In genomic region chr4:144633215-144633614, GRCh38 we compare ENCODE assay signal across 23 cellular contexts. TPM values are rescaled to one million over a fixed set of nuclear protein-coding genes. Genes with fewer than 3 reads are reported as not detected.
DNase-seq lines count a peak whose midpoint lies in the region; ATAC-seq, FAIRE-seq and TF ChIP-seq lines count a peak whose summit lies in the region.
"Had no signal": no experiment of that assay in that cellular context is flagged by ENCODE, and none has a peak within 500 bp of the region (broad histone marks: within the 10 kb centered on the region; RNA-seq: fewer than 3 reads in every experiment).

No MANE protein-coding gene starts in this region.

- no peak overlapping the region for H3K4me3 ChIP-seq in NB4 (ENCODE audit: low read depth, low read length)
- H3K4me3 ChIP-seq in K562 = no peak overlapping the region
- no peak overlapping the region for H3K4me3 ChIP-seq in GM23338

- WGBS in K562 (ENCODE audit: insufficient coverage, low coverage, missing lambda C conversion rate) = 0% methylated on average over 6 of the region's 6 CpGs

- H3K4me2 ChIP-seq in K562 (ENCODE audit: insufficient read depth, low read length) = no peak overlapping the region
- no peak overlapping the region for H3K4me2 ChIP-seq in GM23338

- CTCF ChIA-PET in K562 (lab: Yijun Ruan, JAX; ENCODE audit: low intra/inter-chr PET ratio) = no interaction called here

- H3K4me1 Mint-ChIP-seq in GM23338 = no peaks in the 10 kb centered on the region

- no peak for TF ChIP-seq RAD21 in K562 (CRISPR knock-in tag; conservative IDR thresholded peaks at IDR 0.05 in 1 of 2, IDR thresholded peaks at IDR 0.05 in 1 of 2)

- no peak overlapping the region for H3K4me3 Mint-ChIP-seq in GM23338
- H3K4me3 Mint-ChIP-seq: H9; HFFc6; T-helper 1 cell treated with Interleukin-12 subunit alpha and Interleukin-12 subunit beta and Interleukin-4 antibody, amounts not matched to agents 30 μg/mL and 1 μg/mL, for 36 hours had no signal

- H3K27me3 ChIP-seq in K562 (ENCODE audit: control insufficient read depth in 2 of 2, insufficient read depth in 2 of 2, low read length in 2 of 2) (no peaks in the 10 kb centered on the region; a peak in 1 of 5 replicates), GM23338 (ENCODE audit: insufficient read depth) (no peaks in the 10 kb centered on the region)
- H3K27me3 ChIP-seq: BE2C had no signal

- no peaks in the 10 kb centered on the region for H3K9me3 Mint-ChIP-seq in GM23338
- H3K9me3 Mint-ChIP-seq: H9; HFFc6; T-helper 1 cell treated with Interleukin-12 subunit alpha and Interleukin-12 subunit beta and Interleukin-4 antibody, amounts not matched to agents 30 μg/mL and 1 μg/mL, for 36 hours had no signal

- no peaks in the 10 kb centered on the region for H4K20me1 ChIP-seq in K562 (replicated peaks; ENCODE audit: control insufficient read depth, insufficient read depth, low read length)
- H4K20me1 ChIP-seq in GM23338 (replicated peaks; ENCODE audit: insufficient read depth) = no peaks in the 10 kb centered on the region

- H3K36me3 ChIP-seq in K562 (ENCODE audit: control insufficient read depth, insufficient read depth, low read length) (no peaks in the 10 kb centered on the region), GM23338 (ENCODE audit: insufficient read depth) (no peaks in the 10 kb centered on the region)
- H3K36me3 ChIP-seq: BE2C had no signal

- no TSS peak for BruUV-seq in K562 (replicated peaks; lab: Mats Ljungman, UMichigan)

- no peak for TF ChIP-seq CTCF in NB4 (IDR thresholded peaks at IDR 0.05; ENCODE audit: low read depth, low read length)
- TF ChIP-seq CTCF in K562 (IDR thresholded peaks at IDR 0.05 in 2 of 3, conservative IDR thresholded peaks at IDR 0.05 in 1 of 3; ENCODE audit: insufficient read depth in 2 of 3, low read depth in 1 of 3, low read length in 3 of 3) = no peak
- TF ChIP-seq CTCF in GM23338 (conservative IDR thresholded peaks at IDR 0.05; ENCODE audit: low read depth in 2 of 2) = no peak

- no peaks in the 10 kb centered on the region for H3K4me1 ChIP-seq in K562 (replicated peaks in 1 of 2; ENCODE audit: control insufficient read depth in 2 of 2, insufficient read depth in 2 of 2, low read length in 2 of 2)
- no peaks in the 10 kb centered on the region for H3K4me1 ChIP-seq in GM23338 (ENCODE audit: insufficient read depth)
- H3K4me1 ChIP-seq: BE2C had no signal

- no peaks in the 10 kb centered on the region for H3K9me3 ChIP-seq in K562 (replicated peaks; ENCODE audit: control insufficient read depth, insufficient read depth, low read depth, low read length)
- H3K9me3 ChIP-seq: BE2C had no signal

- intact Hi-C loops in K562 (cut with micrococcal nuclease) = no loop called here

- no peak overlapping the region for H3K27ac Mint-ChIP-seq in GM23338
- H3K27ac Mint-ChIP-seq: H9; HFFc6; T-helper 1 cell treated with Interleukin-12 subunit alpha and Interleukin-12 subunit beta and Interleukin-4 antibody, amounts not matched to agents 30 μg/mL and 1 μg/mL, for 36 hours had no signal

- no peaks in the 10 kb centered on the region for H3F3A ChIP-seq in GM23338 (replicated peaks; ENCODE audit: low read depth)

- DNase-seq in GM12891 (ENCODE audit: insufficient read length, low spot score) (no peak), NB4 (ENCODE audit: low read depth) (peak; percentile 6), K562 (ENCODE audit: extremely low read depth in 1 of 4, low spot score in 3 of 4) (no peak), NCI-H2107 treated with DMSO at 0.1 percent for 48 hours (lab: John Stamatoyannopoulos, UW; ENCODE audit: unreplicated experiment) (no peak), GM23338 (ENCODE audit: low spot score) (no peak), retina (no peak)
- DNase-seq: BE2C, EL, GF-D8, H9, HFFc6, KG1, NCI-H1417 treated with DMSO at 0.1 percent for 48 hours, NCI-H187, NCI-H2107, NCI-H2227 treated with DMSO at 0.1 percent for 48 hours, NCI-H510A treated with DMSO at 0.1 percent for 48 hours, NCI-H748 treated with DMSO at 0.1 percent for 48 hours, SHP77 had no signal

- H3K9ac ChIP-seq in K562 (ENCODE audit: insufficient read depth in 1 of 2, low read depth in 2 of 2, low read length in 2 of 2) = no peak overlapping the region

- H3K27ac ChIP-seq in K562 (ENCODE audit: extremely low read depth, low read depth, low read length) (no peak overlapping the region), GM23338 (ENCODE audit: low read depth) (no peak overlapping the region)

- no peaks in the 10 kb centered on the region for H3K36me3 Mint-ChIP-seq in GM23338 (ENCODE audit: low read depth)

- no peak overlapping the region for H2AFZ ChIP-seq in K562 (ENCODE audit: low read depth, low read length)
- H2AFZ ChIP-seq in GM23338 = no peak overlapping the region

- H3K79me2 ChIP-seq in K562 (ENCODE audit: control insufficient read depth, insufficient read depth, low read length) (no peaks in the 10 kb centered on the region), GM23338 (replicated peaks; ENCODE audit: insufficient read depth) (no peaks in the 10 kb centered on the region)

- TF ChIP-seq POLR2A in GM12891 (IDR thresholded peaks at IDR 0.05; ENCODE audit: low read depth, low read length) (no peak), NB4 (IDR thresholded peaks at IDR 0.05; ENCODE audit: extremely low read depth, insufficient read length) (no peak), K562 (conservative IDR thresholded peaks at IDR 0.05) (no peak)

- FAIRE-seq in GM12891 (lab: Jason Lieb, UNC) = no peak
- FAIRE-seq in K562 (lab: Jason Lieb, UNC) = no peak
- FAIRE-seq: D721Med, GM12892 had no signal

- H3K27me3 Mint-ChIP-seq in GM23338 (ENCODE audit: insufficient read depth, low read depth, poor library complexity) = peaks cover 3% of the 10 kb centered on the region

- no peak for TF ChIP-seq EP300 in K562 (IDR thresholded peaks at IDR 0.05; ENCODE audit: low read length)

- no peaks in the 10 kb centered on the region for H3K9me1 ChIP-seq in K562 (ENCODE audit: control insufficient read depth, insufficient read depth, low read length)

- POLR2A ChIA-PET in K562 (lab: Yijun Ruan, JAX) = no interaction called here

- ATAC-seq in GM18867 (IDR thresholded peaks at IDR 0.05; ENCODE audit: unreplicated experiment) = peak; percentile 24
- ATAC-seq in K562 = no peak
- no peak for ATAC-seq in GM23338

- H3K9me2 ChIP-seq in GM23338 (ENCODE audit: insufficient read depth) = no peaks in the 10 kb centered on the region

- in situ Hi-C loops in K562 (cut with MboI) = no loop called here

TF ChIP-seq in GM12891, 5 proteins besides CTCF, POLR2A, EP300 and RAD21:
- TF ChIP-seq SPI1 (IDR thresholded peaks at IDR 0.05; ENCODE audit: low read depth, low read length) (peak; percentile 90), TAF1 (IDR thresholded peaks at IDR 0.05; ENCODE audit: low read depth, low read length) (no peak)

TF ChIP-seq in K562, 482 proteins besides CTCF, POLR2A, EP300 and RAD21:
- TF ChIP-seq TARDBP (IDR thresholded peaks at IDR 0.05) (no peak), CSDE1 (IDR thresholded peaks at IDR 0.05) (no peak), SPI1 (IDR thresholded peaks at IDR 0.05; ENCODE audit: borderline replicate concordance, low read depth, low read length) (peak; percentile 71; the same call in 1 of the 2 replicates), SMARCA5 (IDR thresholded peaks at IDR 0.05) (no peak), SMAD1 (IDR thresholded peaks at IDR 0.05; ENCODE audit: low read depth, low read length, partially characterized antibody) (no peak)

TF ChIP-seq in GM23338, 12 proteins besides CTCF, POLR2A, EP300 and RAD21 (continues in another document):
- TF ChIP-seq STAT1 (IDR thresholded peaks at IDR 0.05; ENCODE audit: unreplicated experiment) (no peak), ZNF114 (CRISPR knock-in tag; IDR thresholded peaks at IDR 0.05) (no peak)

RNA-seq across cellular contexts. Expression of gene HHIP, which starts 12.7 kb away (rescaled TPM):
- polyA plus RNA-seq in GM12891 (2012; ENCODE audit: low read depth, missing spikeins) = 0.03 TPM
- total RNA-seq in K562 (2011; cell fraction: chromatin; rRNA removed; ENCODE audit: low replicate concordance) = not detected in 2 replicates
- total RNA-seq in K562 (2011; cell fraction: nucleolus; rRNA removed) = not detected in 2 replicates
- total RNA-seq in K562 (2011; cell fraction: nucleoplasm; rRNA removed) = not detected in 2 replicates
- total RNA-seq in K562 (2014; rRNA removed) = not detected in 2 replicates
- not detected in 2 replicates for total RNA-seq in K562 (2014; rRNA removed; fragmentation: Illumina TruSeq; extraction: Trizol)
- not detected in 2 replicates for total RNA-seq in K562 (2015; rRNA removed; fragmentation: Illumina TruSeq; extraction: Trizol)
- total RNA-seq in K562 (2021) = 0.09 TPM in 1 of 2 replicates, not detected in the other
- not detected in 2 replicates for polyA plus RNA-seq in K562 (2011; rRNA removed)
- 0.03 and 0.04 TPM in 2 replicates for polyA plus RNA-seq in K562 (2011; cell fraction: cytosol; rRNA removed)
- not detected in 2 replicates for polyA plus RNA-seq in K562 (2011; cell fraction: nucleus; rRNA removed)
- 0.04 TPM in 1 of 2 replicates, not detected in the other for polyA plus RNA-seq in K562 (2012)
- not detected in 2 replicates for polyA plus RNA-seq in K562 (2014; fragmentation: Illumina TruSeq; extraction: Trizol)
- not detected for polyA plus RNA-seq in K562 (2014; fragmentation: Nextera tagmentation; extraction: Ambion mirVana)
- not detected in 2 replicates for polyA plus RNA-seq in K562 (2014; rRNA removed)
- polyA minus RNA-seq in K562 (2011; rRNA and poly(A)+ RNA removed) = not detected in 2 replicates
- polyA minus RNA-seq in K562 (2011; cell fraction: cytosol; rRNA and poly(A)+ RNA removed) = not detected in 2 replicates
- not detected in 2 replicates for polyA minus RNA-seq in K562 (2011; cell fraction: nucleus; rRNA and poly(A)+ RNA removed)
- 1.5 and 2.5 TPM in 2 replicates for total RNA-seq in GM23338 (2014; rRNA removed; shearing (Covaris generic))
- 4.2 and 5.9 TPM in 2 replicates for polyA plus RNA-seq in GM23338 (2016; fragmentation: Nextera tagmentation; extraction: Ambion mirVana)
